8 cellular contexts compared by ENCODE assay signal in genomic region chr18:9915291-9916066, GRCh38. TPM values are rescaled to one million over a fixed set of nuclear protein-coding genes. Genes with fewer than 3 reads are reported as not detected.
A peak's percentile ranks its signal among the peaks of the same experiment; 100 is the strongest.
DNase-seq lines count a peak whose midpoint lies in the region; ATAC-seq and TF ChIP-seq lines count a peak whose summit lies in the region.

No MANE protein-coding gene starts in this region.

- H3K36me3 Mint-ChIP-seq in activated naive CD8-positive, alpha-beta T cell, result no peaks in the 10 kb centered on the region

- no peak for TF ChIP-seq POLR2A in stomach (IDR thresholded peaks at IDR 0.05)

- H3K4me1 ChIP-seq in SK-N-SH (ENCODE audit: control insufficient read depth in 1 of 2, insufficient read depth in 2 of 2, low read depth in 1 of 2, low read length in 1 of 2), result peaks cover 19 to 22% of the 10 kb centered on the region in 2 experiments; a peak in 3 of 4 replicates
- H3K4me1 ChIP-seq in stomach, result peaks cover 46 to 59% (median 51%) of the 10 kb centered on the region in 4 donors

- no peaks in the 10 kb centered on the region for H3K9me3 Mint-ChIP-seq in activated naive CD8-positive, alpha-beta T cell (ENCODE audit: low read depth)

- peak overlapping the region; percentile 82 for H3K4me2 ChIP-seq in SK-N-SH

- CTCF ChIA-PET in SK-N-SH (lab: Yijun Ruan, JAX), result interaction anchor here (0.6 to 1.5 kb wide), 2 partner anchors 143 to 356 kb away, joined by 3 read pairs; no protein-coding TSS in a partner anchor

- no peak for ATAC-seq in SK-N-SH treated with all-trans-retinoic acid at 6 μM for 48 hours

- H3K9me3 ChIP-seq in SK-N-SH (no peaks in the 10 kb centered on the region), iPS-18c (ENCODE audit: control insufficient read depth, insufficient read depth, low read length) (peaks cover 2% of the 10 kb centered on the region), stomach (no peaks in the 10 kb centered on the region)

- TF ChIP-seq EP300 in SK-N-SH (IDR thresholded peaks at IDR 0.05; ENCODE audit: borderline replicate concordance in 1 of 2, low read depth in 1 of 2, low read length in 1 of 2) (no peak), stomach (IDR thresholded peaks at IDR 0.05) (no peak)

- no peaks in the 10 kb centered on the region for H3K27me3 ChIP-seq in SK-N-SH (ENCODE audit: insufficient read depth)
- H3K27me3 ChIP-seq in stomach, result no peaks in the 10 kb centered on the region

- H3K4me3 ChIP-seq in SK-N-SH (ENCODE audit: low read depth in 2 of 2, low read length in 1 of 2), result peak overlapping the region; percentile 91 to 95
- peak overlapping the region; percentile 82 for H3K4me3 ChIP-seq in iPS-18c (ENCODE audit: insufficient read depth, low read depth, low read length)
- peak overlapping the region; percentile 90 to 96 (median 94) for H3K4me3 ChIP-seq in stomach

- peak overlapping the region; percentile 97 for H3K4me3 Mint-ChIP-seq in activated naive CD8-positive, alpha-beta T cell

- peak overlapping the region; percentile 94 for H3K9ac ChIP-seq in SK-N-SH

- no peaks in the 10 kb centered on the region for H3K9me2 ChIP-seq in SK-N-SH

- H3K4me1 Mint-ChIP-seq in activated naive CD8-positive, alpha-beta T cell (ENCODE audit: low read depth), result peaks cover 28% of the 10 kb centered on the region

- intact Hi-C loops in stomach (cut with DNase I; ENCODE audit: low total_unique reads), result no loop called here

- no peak for TF ChIP-seq CTCF in SK-N-SH (IDR thresholded peaks at IDR 0.05)
- TF ChIP-seq CTCF in stomach (IDR thresholded peaks at IDR 0.05), result no peak

- H3F3A ChIP-seq in SK-N-SH (replicated peaks; ENCODE audit: insufficient read depth), result peaks cover 19% of the 10 kb centered on the region

- H3K27me3 Mint-ChIP-seq in activated naive CD8-positive, alpha-beta T cell, result no peaks in the 10 kb centered on the region

- POLR2A ChIA-PET in SK-N-SH (lab: Yijun Ruan, JAX), result no interaction called here

- no peak for TF ChIP-seq RAD21 in SK-N-SH (IDR thresholded peaks at IDR 0.05; ENCODE audit: low read length)

- DNase-seq in SK-N-SH, result no peak
- no peak for DNase-seq in stomach
- DNase-seq in putamen (ENCODE audit: low spot score), result no peak
- DNase-seq in D341Med (ENCODE audit: low spot score), result no peak
- no peak for DNase-seq in NCI-H510A treated with DMSO at 0.1 percent for 48 hours (lab: John Stamatoyannopoulos, UW)

- H2AFZ ChIP-seq in SK-N-SH (ENCODE audit: low read depth), result no peak overlapping the region; the same call in 1 of the 2 replicates

- peak overlapping the region; percentile 91 for H3K27ac Mint-ChIP-seq in activated naive CD8-positive, alpha-beta T cell

- H3K79me2 ChIP-seq in SK-N-SH (ENCODE audit: insufficient read depth), result peaks cover 64% of the 10 kb centered on the region

- 21% methylated on average over 5 of the region's 5 CpGs for WGBS in SK-N-SH (ENCODE audit: low lambda C conversion rate)
- 4 to 9% (median 6%) methylated on average over 5 of the region's 5 CpGs for WGBS in stomach, 5 donors

- peaks cover 59% of the 10 kb centered on the region for H4K20me1 ChIP-seq in SK-N-SH (ENCODE audit: insufficient read depth)

- H3K36me3 ChIP-seq in SK-N-SH (replicated peaks in 1 of 2; ENCODE audit: control insufficient read depth in 1 of 2, insufficient read depth in 2 of 2, low read length in 1 of 2) (no peaks in the 10 kb centered on the region), stomach (no peaks in the 10 kb centered on the region)

- H3K27ac ChIP-seq in SK-N-SH (ENCODE audit: low read depth in 2 of 2, low read length in 1 of 2) (peak overlapping the region; percentile 82 to 95), stomach (peak overlapping the region; percentile 99 to 100 (median 100))

TF ChIP-seq in SK-N-SH, 30 proteins besides CTCF, POLR2A, EP300 and RAD21:
- no peak for TF ChIP-seq FOXJ3 (CRISPR knock-in tag; IDR thresholded peaks at IDR 0.05)
- no peak for TF ChIP-seq RCOR1 (IDR thresholded peaks at IDR 0.05; ENCODE audit: low read length)
- no peak for TF ChIP-seq POLR2AphosphoS5 (IDR thresholded peaks at IDR 0.05; ENCODE audit: low read depth, low read length)
- no peak for TF ChIP-seq EZH2phosphoT487 (IDR thresholded peaks at IDR 0.05; ENCODE audit: borderline replicate concordance, low read depth)

TF ChIP-seq in SK-N-SH treated with all-trans-retinoic acid at 6 μM for 48 hours, 23 proteins besides CTCF, POLR2A, EP300 and RAD21 (continues in another document):
- TF ChIP-seq, protein P1, sequence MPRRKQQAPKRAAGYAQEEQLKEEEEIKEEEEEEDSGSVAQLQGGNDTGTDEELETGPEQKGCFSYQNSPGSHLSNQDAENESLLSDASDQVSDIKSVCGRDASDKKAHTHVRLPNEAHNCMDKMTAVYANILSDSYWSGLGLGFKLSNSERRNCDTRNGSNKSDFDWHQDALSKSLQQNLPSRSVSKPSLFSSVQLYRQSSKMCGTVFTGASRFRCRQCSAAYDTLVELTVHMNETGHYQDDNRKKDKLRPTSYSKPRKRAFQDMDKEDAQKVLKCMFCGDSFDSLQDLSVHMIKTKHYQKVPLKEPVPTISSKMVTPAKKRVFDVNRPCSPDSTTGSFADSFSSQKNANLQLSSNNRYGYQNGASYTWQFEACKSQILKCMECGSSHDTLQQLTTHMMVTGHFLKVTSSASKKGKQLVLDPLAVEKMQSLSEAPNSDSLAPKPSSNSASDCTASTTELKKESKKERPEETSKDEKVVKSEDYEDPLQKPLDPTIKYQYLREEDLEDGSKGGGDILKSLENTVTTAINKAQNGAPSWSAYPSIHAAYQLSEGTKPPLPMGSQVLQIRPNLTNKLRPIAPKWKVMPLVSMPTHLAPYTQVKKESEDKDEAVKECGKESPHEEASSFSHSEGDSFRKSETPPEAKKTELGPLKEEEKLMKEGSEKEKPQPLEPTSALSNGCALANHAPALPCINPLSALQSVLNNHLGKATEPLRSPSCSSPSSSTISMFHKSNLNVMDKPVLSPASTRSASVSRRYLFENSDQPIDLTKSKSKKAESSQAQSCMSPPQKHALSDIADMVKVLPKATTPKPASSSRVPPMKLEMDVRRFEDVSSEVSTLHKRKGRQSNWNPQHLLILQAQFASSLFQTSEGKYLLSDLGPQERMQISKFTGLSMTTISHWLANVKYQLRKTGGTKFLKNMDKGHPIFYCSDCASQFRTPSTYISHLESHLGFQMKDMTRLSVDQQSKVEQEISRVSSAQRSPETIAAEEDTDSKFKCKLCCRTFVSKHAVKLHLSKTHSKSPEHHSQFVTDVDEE (CRISPR knock-in tag; IDR thresholded peaks at IDR 0.05), result no peak
- TF ChIP-seq ESRRG (CRISPR knock-in tag; IDR thresholded peaks at IDR 0.05), result no peak
- TF ChIP-seq SNAI2 (CRISPR knock-in tag; IDR thresholded peaks at IDR 0.05), result no peak
- TF ChIP-seq ZFP30 (CRISPR knock-in tag; IDR thresholded peaks at IDR 0.05), result no peak
- no peak for TF ChIP-seq ARNTL (CRISPR knock-in tag; IDR thresholded peaks at IDR 0.05; ENCODE audit: borderline replicate concordance, low read depth)
- no peak for TF ChIP-seq ZNF8 (CRISPR knock-in tag; IDR thresholded peaks at IDR 0.05)
- TF ChIP-seq PATZ1 (CRISPR knock-in tag; IDR thresholded peaks at IDR 0.05; ENCODE audit: borderline replicate concordance), result no peak
- no peak for TF ChIP-seq ZFP3 (CRISPR knock-in tag; IDR thresholded peaks at IDR 0.05)
- TF ChIP-seq CSRNP3 (CRISPR knock-in tag; IDR thresholded peaks at IDR 0.05), result no peak
- no peak for TF ChIP-seq GLIS3 (CRISPR knock-in tag; IDR thresholded peaks at IDR 0.05)
- TF ChIP-seq TCF4 (CRISPR knock-in tag; IDR thresholded peaks at IDR 0.05; ENCODE audit: borderline replicate concordance), result no peak
- TF ChIP-seq ZNF565 (CRISPR knock-in tag; conservative IDR thresholded peaks at IDR 0.05; ENCODE audit: low read depth), result no peak
- no peak for TF ChIP-seq ZNF70 (CRISPR knock-in tag; IDR thresholded peaks at IDR 0.05)

RNA-seq across cellular contexts. Expression of gene VAPA, which starts 1.7 kb away (rescaled TPM):
- polyA plus RNA-seq in SK-N-SH (2012; rRNA removed), result 109 and 129 TPM in 2 replicates
- 167 and 214 TPM in 2 replicates for polyA plus RNA-seq in SK-N-SH (2012; cell fraction: cytosol; rRNA removed)
- 25.1 and 62.3 TPM in 2 replicates for polyA plus RNA-seq in SK-N-SH (2012; cell fraction: nucleus; rRNA removed)
- total RNA-seq in stomach, result 100 to 1,000 TPM; 118 to 822 (median 195) TPM
- 100 to 1,000 TPM; 113 to 184 (median 135) TPM for polyA plus RNA-seq in stomach

RNA-seq across cellular contexts. Expression of gene TXNDC2, which starts 29.7 kb away (rescaled TPM):
- 0.06 and 0.07 TPM in 2 replicates for polyA plus RNA-seq in SK-N-SH (2012; rRNA removed)
- 0.08 TPM in 2 replicates for polyA plus RNA-seq in SK-N-SH (2012; cell fraction: cytosol; rRNA removed)
- 0.06 and 0.07 TPM in 2 replicates for polyA plus RNA-seq in SK-N-SH (2012; cell fraction: nucleus; rRNA removed)
- under 1 TPM in 1 of 5 donors, not detected in 4; 0.18 TPM for total RNA-seq in stomach
- polyA plus RNA-seq in stomach, result not detected
